In the genomic region with DNA sequence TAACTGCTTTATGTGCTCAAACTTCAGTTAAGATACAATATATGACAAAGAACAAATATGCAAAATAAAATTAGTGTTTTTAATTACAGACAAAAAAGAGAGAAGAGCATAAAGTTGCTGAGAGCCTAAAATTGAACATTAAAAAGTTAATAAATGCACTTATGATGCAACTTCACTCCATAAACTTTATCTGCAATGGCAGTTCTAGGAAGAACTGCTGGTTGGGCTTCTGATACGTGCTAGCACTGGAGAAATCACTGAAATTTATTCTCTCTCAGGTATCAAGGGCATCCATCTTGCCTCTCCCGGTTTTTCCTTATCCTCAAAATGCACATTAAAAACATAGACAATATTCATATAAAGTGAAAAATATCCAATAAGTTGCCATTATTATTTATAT, we compare ENCODE assay signal across 28 cellular contexts. TPM values are rescaled to one million over a fixed set of nuclear protein-coding genes. Genes with fewer than 3 reads are reported as not detected.
"Had no signal": no experiment of that assay in that cellular context is flagged by ENCODE, and none has a peak within 500 bp of the region (broad histone marks: within the 10 kb centered on the region; RNA-seq: fewer than 3 reads in every experiment).

No MANE protein-coding gene starts in this region.

- H3K4me1 Mint-ChIP-seq: activated T-helper 17 cell treated with anti-CD3 and anti-CD28 coated beads, Interleukin-2, amount 50 U/mL, for 72 hours had no signal

- H3K36me3 Mint-ChIP-seq: naive B cell had no signal

- H3K27me3 ChIP-seq: adrenal gland, ascending aorta, brain microvascular endothelial cell, foreskin keratinocyte, transverse colon had no signal

- H3K27ac ChIP-seq: adrenal gland, ascending aorta, brain microvascular endothelial cell, foreskin keratinocyte, lower lobe of right lung, transverse colon had no signal

- H3K4me1 ChIP-seq: adrenal gland, ascending aorta, foreskin keratinocyte, transverse colon had no signal

- H3K9me3 Mint-ChIP-seq: activated naive CD4-positive, alpha-beta T cell treated with anti-CD3 and anti-CD28 coated beads, Interleukin-2, amount 50 U/mL, for 72 hours; activated T-helper 17 cell treated with anti-CD3 and anti-CD28 coated beads, Interleukin-2, amount 50 U/mL, for 72 hours had no signal

- H3K4me3 ChIP-seq: adrenal gland, ascending aorta, lower lobe of right lung, transverse colon had no signal

- H3K9me3 ChIP-seq: ascending aorta, transverse colon had no signal

- H3K36me3 ChIP-seq: adrenal gland, ascending aorta, brain microvascular endothelial cell, lower lobe of right lung, transverse colon had no signal

- DNase-seq: activated CD4-positive, alpha-beta T cell treated with anti-CD3 and anti-CD28 coated beads, Interleukin-2, amount 50 U/mL, for 1 hour; activated T-cell treated with anti-CD3 and anti-CD28 coated beads, Interleukin-2, amount 50 U/mL, for 1 hour; adrenal gland; brain microvascular endothelial cell; caudate nucleus; effector CD4-positive, alpha-beta T cell; foreskin keratinocyte; kidney; lower lobe of right lung; naive B cell; posterior cingulate gyrus; small intestine; stimulated activated CD4-positive, alpha-beta T cell treated with anti-CD3 and anti-CD28 coated beads, Interleukin-15, amount 100 ng/mL, for 24 hours; stimulated activated naive B cell treated with anti-CD40 and anti-IgM and Interleukin-4, amounts not matched to agents 10 μg/mL and 1 μg/mL and 100 μg/mL, for 72 hours; T-helper 9 cell; transverse colon had no signal

- ATAC-seq: activated CD4-positive, CD25-positive, alpha-beta regulatory T cell treated with anti-CD3 and anti-CD28 coated beads, Interleukin-2, amount 50 U/mL, for 24 hours; activated naive CD4-positive, alpha-beta T cell treated with anti-CD3 and anti-CD28 coated beads, Interleukin-2, amount 50 U/mL, for 72 hours; activated T-helper 17 cell treated with anti-CD3 and anti-CD28 coated beads, Interleukin-2, amount 50 U/mL, for 72 hours; foreskin keratinocyte; left lobe of liver; lower lobe of right lung; sciatic nerve had no signal

- H3K27ac Mint-ChIP-seq: activated naive CD4-positive, alpha-beta T cell treated with anti-CD3 and anti-CD28 coated beads, Interleukin-2, amount 50 U/mL, for 72 hours; activated T-helper 17 cell treated with anti-CD3 and anti-CD28 coated beads, Interleukin-2, amount 50 U/mL, for 72 hours; dendritic cell treated with granulocyte-macrophage colony-stimulating factor and Interleukin-4, amounts not matched to agents 40 ng/mL and 50 ng/mL, for 4 days; naive B cell; stimulated activated naive B cell treated with anti-CD40 and anti-IgM and Interleukin-4, amounts not matched to agents 10 μg/mL and 1 μg/mL and 100 μg/mL, for 72 hours had no signal

- FAIRE-seq: kidney, small intestine, urothelium cell line had no signal

- H3K4me3 Mint-ChIP-seq: activated T-helper 17 cell treated with anti-CD3 and anti-CD28 coated beads, Interleukin-2, amount 50 U/mL, for 72 hours; neural crest cell had no signal

RNA-seq across cellular contexts. Expression of a gene that starts 35.7 kb away (rescaled TPM):
- total RNA-seq: ascending aorta, glomerular endothelial cell, left lobe of liver, lower lobe of right lung, mesenteric fat pad, neural crest cell, omental fat pad had no signal
